2 cellular contexts compared by ENCODE assay signal in the genomic region with DNA sequence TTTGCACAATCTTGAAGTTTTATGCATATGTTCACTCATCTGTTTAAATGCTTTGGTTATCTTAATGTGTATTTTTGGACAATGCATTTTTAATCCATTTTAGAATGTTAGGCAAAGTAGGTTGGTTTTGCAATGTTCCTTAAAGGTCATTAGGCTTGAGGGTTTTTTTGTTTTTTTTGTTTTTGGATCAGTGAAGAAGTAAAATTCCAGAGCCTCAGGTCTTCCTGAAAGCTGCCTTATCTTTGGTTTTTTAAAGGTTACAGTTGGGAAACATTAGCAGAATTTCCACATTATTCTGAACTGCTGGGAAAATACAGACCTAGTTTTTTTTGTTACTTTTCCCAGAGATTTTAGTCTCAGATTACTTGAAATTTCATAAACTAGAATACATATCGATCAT.
A peak's percentile ranks its signal among the peaks of the same experiment; 100 is the strongest.
TF ChIP-seq lines count a peak whose summit lies in the region.

No MANE protein-coding gene starts in this region.

TF ChIP-seq in HEK293, 187 proteins besides CTCF, POLR2A, EP300 and RAD21:
- TF ChIP-seq ZNF560 (tag by site-specific recombination; IDR thresholded peaks at IDR 0.05; ENCODE audit: borderline replicate concordance) (no peak), ZNF391 (tag by site-specific recombination; IDR thresholded peaks at IDR 0.05; ENCODE audit: borderline replicate concordance, low read depth) (no peak), ZIC2 (tag by site-specific recombination; IDR thresholded peaks at IDR 0.05) (no peak), ZNF629 (tag by site-specific recombination; IDR thresholded peaks at IDR 0.05) (no peak), PRDM6 (tag by site-specific recombination; IDR thresholded peaks at IDR 0.05) (peak; percentile 56; the same call in 1 of the 2 replicates)

TF ChIP-seq in K562, 482 proteins besides CTCF, POLR2A, EP300 and RAD21:
- TF ChIP-seq NCOR1 (IDR thresholded peaks at IDR 0.05) (no peak), TBP (optimal IDR thresholded peaks at IDR 0.05; ENCODE audit: low read depth, low read length) (no peak), ZNF830 (CRISPR knock-in tag; IDR thresholded peaks at IDR 0.05) (no peak)
- TF ChIP-seq, protein P1, sequence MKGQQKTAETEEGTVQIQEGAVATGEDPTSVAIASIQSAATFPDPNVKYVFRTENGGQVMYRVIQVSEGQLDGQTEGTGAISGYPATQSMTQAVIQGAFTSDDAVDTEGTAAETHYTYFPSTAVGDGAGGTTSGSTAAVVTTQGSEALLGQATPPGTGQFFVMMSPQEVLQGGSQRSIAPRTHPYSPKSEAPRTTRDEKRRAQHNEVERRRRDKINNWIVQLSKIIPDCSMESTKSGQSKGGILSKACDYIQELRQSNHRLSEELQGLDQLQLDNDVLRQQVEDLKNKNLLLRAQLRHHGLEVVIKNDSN (CRISPR knock-in tag; IDR thresholded peaks at IDR 0.05) = no peak
- TF ChIP-seq, protein P2, sequence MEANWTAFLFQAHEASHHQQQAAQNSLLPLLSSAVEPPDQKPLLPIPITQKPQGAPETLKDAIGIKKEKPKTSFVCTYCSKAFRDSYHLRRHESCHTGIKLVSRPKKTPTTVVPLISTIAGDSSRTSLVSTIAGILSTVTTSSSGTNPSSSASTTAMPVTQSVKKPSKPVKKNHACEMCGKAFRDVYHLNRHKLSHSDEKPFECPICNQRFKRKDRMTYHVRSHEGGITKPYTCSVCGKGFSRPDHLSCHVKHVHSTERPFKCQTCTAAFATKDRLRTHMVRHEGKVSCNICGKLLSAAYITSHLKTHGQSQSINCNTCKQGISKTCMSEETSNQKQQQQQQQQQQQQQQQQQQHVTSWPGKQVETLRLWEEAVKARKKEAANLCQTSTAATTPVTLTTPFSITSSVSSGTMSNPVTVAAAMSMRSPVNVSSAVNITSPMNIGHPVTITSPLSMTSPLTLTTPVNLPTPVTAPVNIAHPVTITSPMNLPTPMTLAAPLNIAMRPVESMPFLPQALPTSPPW (CRISPR knock-in tag; IDR thresholded peaks at IDR 0.05) = no peak
